In the genomic region with DNA sequence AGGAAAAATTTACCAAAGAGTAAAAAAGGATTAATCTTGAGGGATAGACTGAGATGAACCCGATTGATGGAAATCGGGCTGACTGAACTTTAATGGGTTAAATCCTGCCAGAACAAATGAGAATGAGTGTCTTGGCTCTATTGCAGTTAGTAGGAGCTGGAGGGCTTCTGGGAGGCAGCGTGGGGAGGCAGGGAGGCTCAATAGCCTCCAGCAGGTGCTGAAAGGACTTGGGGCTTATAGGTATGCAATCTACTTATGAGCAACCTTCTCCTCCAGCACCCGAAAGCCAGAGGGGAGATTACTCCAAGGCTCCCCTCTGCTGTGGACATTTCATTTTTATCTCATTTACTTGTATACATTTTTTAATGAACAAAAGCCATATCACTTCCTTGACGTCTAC, we compare ENCODE assay signal across 10 cellular contexts. TPM values are rescaled to one million over a fixed set of nuclear protein-coding genes. Genes with fewer than 3 reads are reported as not detected.
DNase-seq lines count a peak whose midpoint lies in the region; ATAC-seq, FAIRE-seq and TF ChIP-seq lines count a peak whose summit lies in the region.
"Had no signal": no experiment of that assay in that cellular context is flagged by ENCODE, and none has a peak within 500 bp of the region (broad histone marks: within the 10 kb centered on the region; RNA-seq: fewer than 3 reads in every experiment).

No MANE protein-coding gene starts in this region.

- 89 to 90% methylated on average over 5 of the region's 5 CpGs for WGBS in thyroid gland, 2 donors

- H3K27ac Mint-ChIP-seq in activated naive CD4-positive, alpha-beta T cell treated with anti-CD3 and anti-CD28 coated beads, Interleukin-2, amount 50 U/mL, for 24 hours, result no peak overlapping the region
- H3K27ac Mint-ChIP-seq in activated naive CD8-positive, alpha-beta T cell treated with anti-CD3 and anti-CD28 coated beads, Interleukin-2, amount 10 ng/mL, durations not matched to agents 7 days and 5 days, result peak overlapping the region; percentile 70

- FAIRE-seq in kidney (lab: Jason Lieb, UNC), result no peak

- H3K9ac ChIP-seq in kidney (ENCODE audit: low read length in 2 of 2), result peak overlapping the region; percentile 35 to 84

- no peaks in the 10 kb centered on the region for H3K27me3 ChIP-seq in thyroid gland

- DNase-seq in activated naive CD4-positive, alpha-beta T cell treated with Interleukin-2 at 50 U/mL for 16 hours, result no peak
- no peak for DNase-seq in activated naive CD8-positive, alpha-beta T cell treated with anti-CD3 and anti-CD28 coated beads, Interleukin-2, amount 10 ng/mL, durations not matched to agents 7 days and 5 days
- DNase-seq in kidney (no peak), thyroid gland (no peak), GM19240 (ENCODE audit: insufficient read length, low spot score) (no peak), NCI-H2196 (lab: John Stamatoyannopoulos, UW; ENCODE audit: unreplicated experiment) (no peak), T-helper 9 cell (no peak)
- DNase-seq: cortex of kidney had no signal

- TF ChIP-seq POLR2A in thyroid gland (IDR thresholded peaks at IDR 0.05), result no peak

- peak overlapping the region; percentile 76 to 81 for H3K4me3 ChIP-seq in kidney (ENCODE audit: low read length in 2 of 2)
- no peak overlapping the region for H3K4me3 ChIP-seq in thyroid gland (replicated peaks in 1 of 3)

- intact Hi-C loops in kidney (cut with DNase I) (no loop called here), thyroid gland (cut with DNase I) (loop anchor here (5.0 kb wide), 1 partner anchor 152 kb away; the partner anchor contains the start of gene RIOX2)

- no peak overlapping the region for H3K27ac ChIP-seq in kidney (ENCODE audit: low read depth in 2 of 2, low read length in 2 of 2)
- peak overlapping the region; percentile 87 to 94 (median 89) for H3K27ac ChIP-seq in thyroid gland

- POLR2A ChIA-PET in activated naive CD8-positive, alpha-beta T cell treated with anti-CD3 and anti-CD28 coated beads, Interleukin-2, amount 10 ng/mL, durations not matched to agents 7 days and 5 days (lab: Charles Lee), result interaction anchor here (0.6 to 1.6 kb wide), 3 partner anchors 56 to 743 kb away, joined by 3 to 10 read pairs (median 3); partner anchors contain the start of genes ARL6 and RIOX2

- H3K4me1 ChIP-seq in kidney (ENCODE audit: control insufficient read depth in 1 of 2, insufficient read depth in 1 of 2, low read depth in 1 of 2, low read length in 2 of 2), result no peaks in the 10 kb centered on the region
- H3K4me1 ChIP-seq in thyroid gland, result peaks cover 10 to 21% of the 10 kb centered on the region in 2 donors
- H3K4me1 ChIP-seq: prostate gland had no signal

- peak overlapping the region; percentile 83 for H3K4me3 Mint-ChIP-seq in activated naive CD4-positive, alpha-beta T cell treated with anti-CD3 and anti-CD28 coated beads, Interleukin-2, amount 50 U/mL, for 24 hours
- peak overlapping the region; percentile 96 for H3K4me3 Mint-ChIP-seq in activated naive CD8-positive, alpha-beta T cell treated with anti-CD3 and anti-CD28 coated beads, Interleukin-2, amount 10 ng/mL, durations not matched to agents 7 days and 5 days

- no peak for ATAC-seq in activated naive CD8-positive, alpha-beta T cell treated with anti-CD3 and anti-CD28 coated beads, Interleukin-2, amount 10 ng/mL, durations not matched to agents 7 days and 5 days (ENCODE audit: low read depth)

- peaks cover 33% of the 10 kb centered on the region for H3K4me1 Mint-ChIP-seq in activated naive CD4-positive, alpha-beta T cell treated with anti-CD3 and anti-CD28 coated beads, Interleukin-2, amount 50 U/mL, for 24 hours
- peaks cover 19% of the 10 kb centered on the region for H3K4me1 Mint-ChIP-seq in activated naive CD8-positive, alpha-beta T cell treated with anti-CD3 and anti-CD28 coated beads, Interleukin-2, amount 10 ng/mL, durations not matched to agents 7 days and 5 days

- no peaks in the 10 kb centered on the region for H3K9me3 ChIP-seq in kidney (ENCODE audit: control insufficient read depth in 1 of 2, low read length in 2 of 2)
- H3K9me3 ChIP-seq in thyroid gland, result no peaks in the 10 kb centered on the region
- H3K9me3 ChIP-seq: prostate gland had no signal

- no peaks in the 10 kb centered on the region for H3K36me3 Mint-ChIP-seq in activated naive CD4-positive, alpha-beta T cell treated with anti-CD3 and anti-CD28 coated beads, Interleukin-2, amount 50 U/mL, for 24 hours
- H3K36me3 Mint-ChIP-seq in activated naive CD8-positive, alpha-beta T cell treated with anti-CD3 and anti-CD28 coated beads, Interleukin-2, amount 10 ng/mL, durations not matched to agents 7 days and 5 days, result no peaks in the 10 kb centered on the region

- H3K36me3 ChIP-seq in kidney (ENCODE audit: control insufficient read depth in 1 of 2, insufficient read depth in 2 of 2, low read length in 2 of 2) (no peaks in the 10 kb centered on the region), thyroid gland (no peaks in the 10 kb centered on the region)
- H3K36me3 ChIP-seq: prostate gland had no signal

- TF ChIP-seq CTCF in kidney (IDR thresholded peaks at IDR 0.05; ENCODE audit: borderline replicate concordance, extremely low read depth, insufficient read depth) (no peak), thyroid gland (IDR thresholded peaks at IDR 0.05) (no peak)

- H3K9me3 Mint-ChIP-seq in activated naive CD4-positive, alpha-beta T cell treated with anti-CD3 and anti-CD28 coated beads, Interleukin-2, amount 50 U/mL, for 24 hours, result no peaks in the 10 kb centered on the region
- no peaks in the 10 kb centered on the region for H3K9me3 Mint-ChIP-seq in activated naive CD8-positive, alpha-beta T cell treated with anti-CD3 and anti-CD28 coated beads, Interleukin-2, amount 10 ng/mL, durations not matched to agents 7 days and 5 days

- H3K27me3 Mint-ChIP-seq in activated naive CD4-positive, alpha-beta T cell treated with anti-CD3 and anti-CD28 coated beads, Interleukin-2, amount 50 U/mL, for 24 hours, result peaks cover 10% of the 10 kb centered on the region
- peaks cover 56% of the 10 kb centered on the region for H3K27me3 Mint-ChIP-seq in activated naive CD8-positive, alpha-beta T cell treated with anti-CD3 and anti-CD28 coated beads, Interleukin-2, amount 10 ng/mL, durations not matched to agents 7 days and 5 days

RNA-seq across cellular contexts. Expression of gene CRYBG3, which starts 1.0 kb away (rescaled TPM):
- total RNA-seq in activated naive CD8-positive, alpha-beta T cell treated with anti-CD3 and anti-CD28 coated beads, Interleukin-2, amount 10 ng/mL, durations not matched to agents 7 days and 5 days, result 1 to 10 TPM; 5.3 to 5.7 TPM
- 20.7 TPM for total RNA-seq in kidney
- polyA plus RNA-seq in kidney (ENCODE audit: insufficient read depth, low read depth, low replicate concordance), result 3.1 TPM
- 100 to 1,000 TPM in 1 of 4 donors, 10 to 100 TPM in 3; 65.3 to 108 (median 79.4) TPM for total RNA-seq in thyroid gland

RNA-seq across cellular contexts. Expression of gene ARL6, which starts 56.2 kb away (rescaled TPM):
- total RNA-seq in activated naive CD8-positive, alpha-beta T cell treated with anti-CD3 and anti-CD28 coated beads, Interleukin-2, amount 10 ng/mL, durations not matched to agents 7 days and 5 days, result 1 to 10 TPM; 4.9 to 6.3 TPM
- 10.7 TPM for total RNA-seq in kidney
- polyA plus RNA-seq in kidney (ENCODE audit: insufficient read depth, low read depth, low replicate concordance), result 7.8 TPM
- 10 to 100 TPM in 3 of 4 donors, 1 to 10 TPM in 1; 6.9 to 15.5 (median 12.4) TPM for total RNA-seq in thyroid gland

Comparison
In these comparisons a context has a peak if more than half of its experiments do, and no peak if none do; other contexts are left out.
1. H3K27ac ChIP-seq: peak in thyroid gland (3 of 3); none in kidney (0 of 2).
2. H3K4me3 ChIP-seq: peak in kidney (2 of 2); none in thyroid gland (0 of 3).